8 cellular contexts compared by ENCODE assay signal in the genomic region with DNA sequence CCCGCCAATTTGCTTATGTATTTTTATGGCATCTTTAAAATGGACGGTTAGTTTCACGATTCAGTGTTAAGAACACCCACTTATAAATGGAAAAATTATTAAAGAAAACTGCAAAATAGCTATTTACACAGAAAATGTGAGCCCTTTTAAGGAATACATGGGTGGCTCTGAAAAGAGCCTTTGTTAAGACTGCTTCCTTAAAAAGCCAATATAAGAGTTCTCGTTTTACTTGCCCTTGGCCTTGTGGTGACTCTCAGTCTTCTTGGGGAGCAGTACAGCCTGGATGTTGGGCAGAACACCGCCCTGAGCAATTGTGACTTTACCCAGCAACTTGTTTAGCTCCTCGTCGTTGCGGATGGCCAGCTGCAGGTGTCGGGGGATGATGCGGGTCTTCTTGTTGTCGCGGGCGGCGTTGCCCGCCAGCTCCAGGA.
DNase-seq lines count a peak whose midpoint lies in the region; ATAC-seq and TF ChIP-seq lines count a peak whose summit lies in the region.

No MANE protein-coding gene starts in this region.

- TF ChIP-seq EP300 in transverse colon (IDR thresholded peaks at IDR 0.05; ENCODE audit: low read depth) = no peak

- peaks cover 15 to 50% (median 20%) of the 10 kb centered on the region in 4 donors for H3K4me1 Mint-ChIP-seq in CD4-positive, CD25-positive, alpha-beta regulatory T cell
- peaks cover 28% of the 10 kb centered on the region for H3K4me1 Mint-ChIP-seq in MCF 10A (ENCODE audit: insufficient read depth, unreplicated experiment)

- peak overlapping the region; percentile 90 for H3K27ac ChIP-seq in CD4-positive, CD25-positive, alpha-beta regulatory T cell (ENCODE audit: insufficient read depth, low read length, poor library complexity, severe bottlenecking)
- peak overlapping the region; percentile 97 to 99 (median 98) for H3K27ac ChIP-seq in transverse colon

- TF ChIP-seq POLR2A in lower leg skin (IDR thresholded peaks at IDR 0.05) (no peak), transverse colon (IDR thresholded peaks at IDR 0.05) (no peak)

- peak overlapping the region; percentile 93 to 99 (median 97) for H3K4me3 Mint-ChIP-seq in CD4-positive, CD25-positive, alpha-beta regulatory T cell
- peak overlapping the region; percentile 93 for H3K4me3 Mint-ChIP-seq in MCF 10A (ENCODE audit: unreplicated experiment)

- no peaks in the 10 kb centered on the region for H3K27me3 ChIP-seq in CD4-positive, CD25-positive, alpha-beta regulatory T cell (ENCODE audit: control insufficient read depth, insufficient read depth, low read length)
- no peaks in the 10 kb centered on the region for H3K27me3 ChIP-seq in transverse colon

- intact Hi-C loops in MCF 10A (cut with micrococcal nuclease) (loop anchor here (1.0 to 5.0 kb wide), 5 partner anchors 18 to 949 kb away; a partner anchor contains a TSS), lower leg skin (cut with DNase I; ENCODE audit: low total_unique reads) (no loop called here), transverse colon (cut with DNase I; ENCODE audit: low total_unique reads) (loop anchor here (5.0 to 10.0 kb wide), 2 partner anchors 41 to 164 kb away; a partner anchor contains a TSS)

- no peaks in the 10 kb centered on the region for H3K9me3 ChIP-seq in CD4-positive, CD25-positive, alpha-beta regulatory T cell (ENCODE audit: control insufficient read depth in 2 of 2, low read length in 2 of 2)
- no peaks in the 10 kb centered on the region for H3K9me3 ChIP-seq in transverse colon

- WGBS in lower leg skin, 2 donors = 2 to 3% methylated on average over 10 of the region's 15 CpGs
- WGBS in transverse colon (ENCODE audit: low coverage in 1 of 2), 2 donors = 1 to 7% methylated on average over 3 to 15 of the region's 15 CpGs

- DNase-seq in CD4-positive, CD25-positive, alpha-beta regulatory T cell = no peak
- DNase-seq in MV-4-11 (lab: John Stamatoyannopoulos, UW) (peak; percentile 86), MCF 10A (ENCODE audit: unreplicated experiment) (peak; percentile 49), lower leg skin (ENCODE audit: low spot score in 2 of 2) (no peak), transverse colon (no peak), UCSD-AML1 (lab: John Stamatoyannopoulos, UW; ENCODE audit: unreplicated experiment) (no peak)

- CTCF ChIA-PET in MCF 10A (lab: Yijun Ruan, JAX) = interaction anchor here (1.2 to 2.9 kb wide), 4 partner anchors 18 to 168 kb away, joined by 3 to 20 read pairs (median 4); a partner anchor contains a TSS

- H3K4me1 ChIP-seq in CD4-positive, CD25-positive, alpha-beta regulatory T cell (ENCODE audit: control insufficient read depth, insufficient read depth, low read length, poor library complexity, severe bottlenecking) = peaks cover 35% of the 10 kb centered on the region
- H3K4me1 ChIP-seq in transverse colon = peaks cover 5 to 31% (median 21%) of the 10 kb centered on the region in 4 donors

- in situ Hi-C loops in transverse colon (cut with MboI; ENCODE audit: low pct_ligation_motif_present in 1 of 4, low pct_unique_long_range_greater_than_20kb in 1 of 4, low sequenced_read_pairs in 3 of 4) = loop anchor here in 2 of 4 donors (5.0 to 25.0 kb wide), 2 partner anchors 41 to 939 kb away; a partner anchor contains a TSS

- H3K9me3 Mint-ChIP-seq in CD4-positive, CD25-positive, alpha-beta regulatory T cell = no peaks in the 10 kb centered on the region
- no peaks in the 10 kb centered on the region for H3K9me3 Mint-ChIP-seq in MCF 10A (ENCODE audit: unreplicated experiment)

- H3K36me3 ChIP-seq in CD4-positive, CD25-positive, alpha-beta regulatory T cell (ENCODE audit: control insufficient read depth, insufficient read depth, low read length) = no peaks in the 10 kb centered on the region
- no peaks in the 10 kb centered on the region for H3K36me3 ChIP-seq in transverse colon

- H3K36me3 Mint-ChIP-seq in CD4-positive, CD25-positive, alpha-beta regulatory T cell = no peaks in the 10 kb centered on the region
- H3K36me3 Mint-ChIP-seq in MCF 10A (ENCODE audit: insufficient read depth, unreplicated experiment) = peaks cover 26% of the 10 kb centered on the region

- H3K27me3 Mint-ChIP-seq in CD4-positive, CD25-positive, alpha-beta regulatory T cell = no peaks in the 10 kb centered on the region
- H3K27me3 Mint-ChIP-seq in MCF 10A (ENCODE audit: insufficient read depth, unreplicated experiment) = no peaks in the 10 kb centered on the region

- H3K4me3 ChIP-seq in CD4-positive, CD25-positive, alpha-beta regulatory T cell (ENCODE audit: low read depth, low read length) = peak overlapping the region; percentile 99
- H3K4me3 ChIP-seq in lower leg skin (ENCODE audit: low read depth, poor library complexity, severe bottlenecking) = peak overlapping the region; percentile 30
- H3K4me3 ChIP-seq in transverse colon = peak overlapping the region; percentile 60 to 70 (median 62)

- POLR2A ChIA-PET in MCF 10A (lab: Yijun Ruan, JAX) = interaction anchor here (0.8 to 19.0 kb wide), 49 partner anchors 8 to 1696 kb away, joined by 3 to 1160 read pairs (median 21); partner anchors contain the start of gene HMGN4

- peak overlapping the region; percentile 98 to 99 (median 99) for H3K27ac Mint-ChIP-seq in CD4-positive, CD25-positive, alpha-beta regulatory T cell
- H3K27ac Mint-ChIP-seq in MCF 10A (ENCODE audit: low read depth, unreplicated experiment) = peak overlapping the region; percentile 96

- BruUV-seq in MCF 10A (replicated peaks; lab: Mats Ljungman, UMichigan) = TSS peak; percentile 74

- ATAC-seq in CD4-positive, CD25-positive, alpha-beta regulatory T cell (ENCODE audit: low read depth in 2 of 2) = no peak
- peak; percentile 6 for ATAC-seq in GM21528 (IDR thresholded peaks at IDR 0.05; ENCODE audit: low FRiP score, unreplicated experiment)
- ATAC-seq in GM21786 (IDR thresholded peaks at IDR 0.05; ENCODE audit: unreplicated experiment) = no peak

- TF ChIP-seq CTCF in MCF 10A (IDR thresholded peaks at IDR 0.05; ENCODE audit: unreplicated experiment) (no peak), lower leg skin (IDR thresholded peaks at IDR 0.05) (no peak), transverse colon (IDR thresholded peaks at IDR 0.05) (no peak)

Comparison
In these comparisons a context has a peak if more than half of its experiments do, and no peak if none do; other contexts are left out.
1. DNase-seq: peak in MV-4-11 (single experiment) and MCF 10A (single experiment); none in CD4-positive, CD25-positive, alpha-beta regulatory T cell (0 of 3), lower leg skin (0 of 2), transverse colon (single experiment) and UCSD-AML1 (single experiment).
2. H3K4me3 ChIP-seq: peak in every context shown above with its lines; median percentile 99 in CD4-positive, CD25-positive, alpha-beta regulatory T cell; 62 in transverse colon; 30 in lower leg skin.